ENCODE assay signal across 8 cellular contexts in the genomic region with DNA sequence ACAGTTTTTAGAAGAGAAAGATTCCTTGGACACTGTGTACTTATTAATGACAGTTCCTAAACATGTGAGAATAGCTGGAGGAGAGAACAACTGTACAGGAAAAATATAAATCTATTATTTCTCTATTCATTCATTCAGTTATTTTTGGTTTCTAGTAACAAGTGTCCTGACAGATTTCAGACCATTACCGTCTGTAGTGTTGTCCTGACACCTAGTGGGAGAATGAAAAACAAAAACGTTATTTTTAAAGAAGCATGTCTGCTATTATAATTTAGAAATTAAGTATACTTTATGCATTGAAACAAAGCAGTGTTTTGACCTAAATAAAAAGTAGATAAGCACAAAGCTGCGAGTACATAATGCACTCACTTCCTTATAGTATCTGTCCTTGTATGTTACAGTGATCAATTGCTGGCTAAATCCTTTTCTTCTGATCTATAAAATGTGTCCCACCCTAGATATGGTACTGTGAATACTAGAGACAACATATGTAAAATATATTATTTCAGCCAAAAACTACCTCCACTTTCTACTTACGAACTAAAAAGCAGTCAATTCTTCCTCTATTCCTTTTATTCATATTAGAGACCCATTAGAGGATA.
A peak's percentile ranks its signal among the peaks of the same experiment; 100 is the strongest.
DNase-seq lines count a peak whose midpoint lies in the region; ATAC-seq and TF ChIP-seq lines count a peak whose summit lies in the region.

No MANE protein-coding gene starts in this region.

- intact Hi-C loops in Right ventricle myocardium superior (cut with DNase I): loop anchor here (2.0 to 5.0 kb wide), 3 partner anchors 581 to 738 kb away; no protein-coding TSS in a partner anchor
- intact Hi-C loops in cardiac septum (cut with DNase I): loop anchor here (2.0 to 5.0 kb wide), 3 partner anchors 578 to 741 kb away; no protein-coding TSS in a partner anchor
- intact Hi-C loops in sigmoid colon (cut with DNase I): loop anchor here (2.0 kb wide), 3 partner anchors 576 to 738 kb away; partner anchors contain the start of gene ARL4A

- 7 to 9% methylated on average over 4 of the region's 4 CpGs for WGBS in sigmoid colon, 2 donors

- H2AFZ ChIP-seq in Loucy (ENCODE audit: low read length): no peak overlapping the region

- no peak for DNase-seq in Right ventricle myocardium superior
- DNase-seq in cardiac septum (ENCODE audit: low spot score): no peak
- peak; percentile 8 to 58 for DNase-seq in SW 1271 (lab: John Stamatoyannopoulos, UW)
- peak; percentile 36 for DNase-seq in globus pallidus (ENCODE audit: low spot score)
- DNase-seq in sigmoid colon: no peak
- no peak for DNase-seq in activated T-cell treated with anti-CD3 and anti-CD28 coated beads, Interleukin-2, amount 50 U/mL, for 4 hours
- no peak for DNase-seq in T-cell

- H3K27ac ChIP-seq in sigmoid colon: no peak overlapping the region

- no peaks in the 10 kb centered on the region for H3K9me2 ChIP-seq in Loucy (replicated peaks; ENCODE audit: low read depth, low read length)

- no peak overlapping the region for H3K4me3 Mint-ChIP-seq in activated T-cell treated with anti-CD3 and anti-CD28 coated beads, Interleukin-2, amount 50 U/mL, for 4 hours
- no peak overlapping the region for H3K4me3 Mint-ChIP-seq in T-cell

- no peak for TF ChIP-seq EP300 in sigmoid colon (IDR thresholded peaks at IDR 0.05)

- TF ChIP-seq POLR2A in sigmoid colon (IDR thresholded peaks at IDR 0.05): no peak

- H3K9me3 Mint-ChIP-seq in activated T-cell treated with anti-CD3 and anti-CD28 coated beads, Interleukin-2, amount 50 U/mL, for 4 hours: no peaks in the 10 kb centered on the region
- no peaks in the 10 kb centered on the region for H3K9me3 Mint-ChIP-seq in T-cell

- H3K27ac Mint-ChIP-seq in T-cell: no peak overlapping the region

- H4K20me1 ChIP-seq in Loucy (ENCODE audit: insufficient read depth, low read length, poor library complexity, severe bottlenecking): no peaks in the 10 kb centered on the region

- CTCF ChIA-PET in T-cell (lab: Charles Lee): interaction anchor here (0.6 to 2.1 kb wide), 10 partner anchors 588 to 1765 kb away, joined by 3 to 18 read pairs (median 4); no protein-coding TSS in a partner anchor

- no peaks in the 10 kb centered on the region for H3K4me1 Mint-ChIP-seq in activated T-cell treated with anti-CD3 and anti-CD28 coated beads, Interleukin-2, amount 50 U/mL, for 4 hours (ENCODE audit: low read depth)
- H3K4me1 Mint-ChIP-seq in T-cell: no peaks in the 10 kb centered on the region

- no peaks in the 10 kb centered on the region for H3K79me2 ChIP-seq in Loucy (ENCODE audit: insufficient read depth, low read length)

- H3K36me3 ChIP-seq in Loucy (ENCODE audit: insufficient read depth, low read length) (no peaks in the 10 kb centered on the region), sigmoid colon (no peaks in the 10 kb centered on the region)

- H3K4me2 ChIP-seq in Loucy (ENCODE audit: low read depth, low read length, poor library complexity, severe bottlenecking): no peak overlapping the region

- H3K9me3 ChIP-seq in Loucy (ENCODE audit: insufficient read depth, low read depth, low read length) (no peaks in the 10 kb centered on the region), sigmoid colon (no peaks in the 10 kb centered on the region)

- H3K4me1 ChIP-seq in Loucy (ENCODE audit: insufficient read depth, low read length, poor library complexity, severe bottlenecking) (no peaks in the 10 kb centered on the region), sigmoid colon (no peaks in the 10 kb centered on the region)

- H3K4me3 ChIP-seq in Loucy (ENCODE audit: low read length, poor library complexity, severe bottlenecking) (no peak overlapping the region), sigmoid colon (no peak overlapping the region)

- H3F3A ChIP-seq in Loucy (ENCODE audit: low read depth): no peaks in the 10 kb centered on the region

- ATAC-seq in Right ventricle myocardium superior (ENCODE audit: poor library complexity) (peak; percentile 68), T-cell (replicated peaks in 1 of 4) (no peak)
- ATAC-seq in activated T-cell treated with anti-CD3 and anti-CD28 coated beads, Interleukin-2, amount 50 U/mL, for 4 hours: no peak

- peaks cover 6% of the 10 kb centered on the region for H3K27me3 Mint-ChIP-seq in activated T-cell treated with anti-CD3 and anti-CD28 coated beads, Interleukin-2, amount 50 U/mL, for 4 hours (ENCODE audit: low read depth)
- peaks cover 0 to 14% of the 10 kb centered on the region in 2 donors for H3K27me3 Mint-ChIP-seq in T-cell

- H3K27me3 ChIP-seq in Loucy (ENCODE audit: insufficient read depth, low read length, poor library complexity, severe bottlenecking) (no peaks in the 10 kb centered on the region), sigmoid colon (no peaks in the 10 kb centered on the region)

- H3K9ac ChIP-seq in Loucy (ENCODE audit: low read depth, low read length, poor library complexity, severe bottlenecking): no peak overlapping the region

- TF ChIP-seq CTCF in Loucy (conservative IDR thresholded peaks at IDR 0.05; ENCODE audit: low read length): peak; percentile 63
- peak; percentile 34 to 61 (median 46) for TF ChIP-seq CTCF in sigmoid colon (IDR thresholded peaks at IDR 0.05)

- POLR2A ChIA-PET in T-cell (lab: Charles Lee): interaction anchor here in 1 of 2 donors (0.5 kb wide), 1 partner anchor 577 kb away, joined by 4 read pairs; no protein-coding TSS in a partner anchor

- H3K36me3 Mint-ChIP-seq in activated T-cell treated with anti-CD3 and anti-CD28 coated beads, Interleukin-2, amount 50 U/mL, for 4 hours (ENCODE audit: insufficient read depth): no peaks in the 10 kb centered on the region
- H3K36me3 Mint-ChIP-seq in T-cell: no peaks in the 10 kb centered on the region

Comparison
In these comparisons a context has a peak if more than half of its experiments do, and no peak if none do; other contexts are left out.
1. DNase-seq: peak in SW 1271 (2 of 2) and globus pallidus (single experiment); none in Right ventricle myocardium superior (single experiment), cardiac septum (single experiment), sigmoid colon (single experiment), activated T-cell treated with anti-CD3 and anti-CD28 coated beads, Interleukin-2, amount 50 U/mL, for 4 hours (single experiment) and T-cell (0 of 34).